1 cellular context compared by ENCODE assay signal in genomic region chr2:43520919-43521318, GRCh38.
TF ChIP-seq lines count a peak whose summit lies in the region.

No MANE protein-coding gene starts in this region.

TF ChIP-seq in HepG2, 621 proteins besides CTCF, POLR2A, EP300 and RAD21:
- TF ChIP-seq, protein P1, sequence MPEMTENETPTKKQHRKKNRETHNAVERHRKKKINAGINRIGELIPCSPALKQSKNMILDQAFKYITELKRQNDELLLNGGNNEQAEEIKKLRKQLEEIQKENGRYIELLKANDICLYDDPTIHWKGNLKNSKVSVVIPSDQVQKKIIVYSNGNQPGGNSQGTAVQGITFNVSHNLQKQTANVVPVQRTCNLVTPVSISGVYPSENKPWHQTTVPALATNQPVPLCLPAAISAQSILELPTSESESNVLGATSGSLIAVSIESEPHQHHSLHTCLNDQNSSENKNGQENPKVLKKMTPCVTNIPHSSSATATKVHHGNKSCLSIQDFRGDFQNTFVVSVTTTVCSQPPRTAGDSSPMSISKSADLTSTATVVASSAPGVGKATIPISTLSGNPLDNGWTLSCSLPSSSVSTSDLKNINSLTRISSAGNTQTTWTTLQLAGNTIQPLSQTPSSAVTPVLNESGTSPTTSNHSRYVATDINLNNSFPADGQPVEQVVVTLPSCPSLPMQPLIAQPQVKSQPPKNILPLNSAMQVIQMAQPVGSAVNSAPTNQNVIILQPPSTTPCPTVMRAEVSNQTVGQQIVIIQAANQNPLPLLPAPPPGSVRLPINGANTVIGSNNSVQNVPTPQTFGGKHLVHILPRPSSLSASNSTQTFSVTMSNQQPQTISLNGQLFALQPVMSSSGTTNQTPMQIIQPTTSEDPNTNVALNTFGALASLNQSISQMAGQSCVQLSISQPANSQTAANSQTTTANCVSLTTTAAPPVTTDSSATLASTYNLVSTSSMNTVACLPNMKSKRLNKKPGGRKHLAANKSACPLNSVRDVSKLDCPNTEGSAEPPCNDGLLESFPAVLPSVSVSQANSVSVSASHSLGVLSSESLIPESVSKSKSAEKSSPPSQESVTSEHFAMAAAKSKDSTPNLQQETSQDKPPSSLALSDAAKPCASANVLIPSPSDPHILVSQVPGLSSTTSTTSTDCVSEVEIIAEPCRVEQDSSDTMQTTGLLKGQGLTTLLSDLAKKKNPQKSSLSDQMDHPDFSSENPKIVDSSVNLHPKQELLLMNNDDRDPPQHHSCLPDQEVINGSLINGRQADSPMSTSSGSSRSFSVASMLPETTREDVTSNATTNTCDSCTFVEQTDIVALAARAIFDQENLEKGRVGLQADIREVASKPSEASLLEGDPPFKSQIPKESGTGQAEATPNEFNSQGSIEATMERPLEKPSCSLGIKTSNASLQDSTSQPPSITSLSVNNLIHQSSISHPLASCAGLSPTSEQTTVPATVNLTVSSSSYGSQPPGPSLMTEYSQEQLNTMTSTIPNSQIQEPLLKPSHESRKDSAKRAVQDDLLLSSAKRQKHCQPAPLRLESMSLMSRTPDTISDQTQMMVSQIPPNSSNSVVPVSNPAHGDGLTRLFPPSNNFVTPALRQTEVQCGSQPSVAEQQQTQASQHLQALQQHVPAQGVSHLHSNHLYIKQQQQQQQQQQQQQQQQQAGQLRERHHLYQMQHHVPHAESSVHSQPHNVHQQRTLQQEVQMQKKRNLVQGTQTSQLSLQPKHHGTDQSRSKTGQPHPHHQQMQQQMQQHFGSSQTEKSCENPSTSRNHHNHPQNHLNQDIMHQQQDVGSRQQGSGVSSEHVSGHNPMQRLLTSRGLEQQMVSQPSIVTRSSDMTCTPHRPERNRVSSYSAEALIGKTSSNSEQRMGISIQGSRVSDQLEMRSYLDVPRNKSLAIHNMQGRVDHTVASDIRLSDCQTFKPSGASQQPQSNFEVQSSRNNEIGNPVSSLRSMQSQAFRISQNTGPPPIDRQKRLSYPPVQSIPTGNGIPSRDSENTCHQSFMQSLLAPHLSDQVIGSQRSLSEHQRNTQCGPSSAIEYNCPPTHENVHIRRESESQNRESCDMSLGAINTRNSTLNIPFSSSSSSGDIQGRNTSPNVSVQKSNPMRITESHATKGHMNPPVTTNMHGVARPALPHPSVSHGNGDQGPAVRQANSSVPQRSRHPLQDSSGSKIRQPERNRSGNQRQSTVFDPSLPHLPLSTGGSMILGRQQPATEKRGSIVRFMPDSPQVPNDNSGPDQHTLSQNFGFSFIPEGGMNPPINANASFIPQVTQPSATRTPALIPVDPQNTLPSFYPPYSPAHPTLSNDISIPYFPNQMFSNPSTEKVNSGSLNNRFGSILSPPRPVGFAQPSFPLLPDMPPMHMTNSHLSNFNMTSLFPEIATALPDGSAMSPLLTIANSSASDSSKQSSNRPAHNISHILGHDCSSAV (CRISPR knock-in tag; IDR thresholded peaks at IDR 0.05; ENCODE audit: borderline replicate concordance): no peak
- TF ChIP-seq MNT (IDR thresholded peaks at IDR 0.05) (no peak), ZNF232 (CRISPR knock-in tag; IDR thresholded peaks at IDR 0.05; ENCODE audit: borderline replicate concordance) (no peak), DNMT1 (CRISPR knock-in tag; IDR thresholded peaks at IDR 0.05) (no peak), HDAC2 (CRISPR knock-in tag; IDR thresholded peaks at IDR 0.05) (no peak), GMEB2 (CRISPR knock-in tag; IDR thresholded peaks at IDR 0.05; ENCODE audit: low read depth) (no peak), ZNF790 (CRISPR knock-in tag; IDR thresholded peaks at IDR 0.05; ENCODE audit: borderline replicate concordance) (no peak), ZBTB8A (CRISPR knock-in tag; IDR thresholded peaks at IDR 0.05; ENCODE audit: borderline replicate concordance, low read depth) (no peak), ZNF496 (CRISPR knock-in tag; IDR thresholded peaks at IDR 0.05; ENCODE audit: insufficient replicate concordance) (no peak), PCBP2 (optimal IDR thresholded peaks at IDR 0.05; ENCODE audit: low read depth, low read length, poor library complexity, severe bottlenecking) (peak; percentile 93), JARID2 (CRISPR knock-in tag; IDR thresholded peaks at IDR 0.05; ENCODE audit: insufficient replicate concordance) (no peak), ZNF589 (CRISPR knock-in tag; conservative IDR thresholded peaks at IDR 0.05) (no peak), PCBP1 (IDR thresholded peaks at IDR 0.05; ENCODE audit: borderline replicate concordance, low read depth, low read length) (peak; percentile 82), THRA (CRISPR knock-in tag; IDR thresholded peaks at IDR 0.05; ENCODE audit: borderline replicate concordance) (no peak), ZNF354B (CRISPR knock-in tag; IDR thresholded peaks at IDR 0.05) (no peak), ZNF160 (CRISPR knock-in tag; IDR thresholded peaks at IDR 0.05) (no peak), EHMT2 (IDR thresholded peaks at IDR 0.05; ENCODE audit: borderline replicate concordance, low read depth, low read length) (no peak), NFIC (IDR thresholded peaks at IDR 0.05; ENCODE audit: low read length) (no peak), HNRNPK (IDR thresholded peaks at IDR 0.05; ENCODE audit: low read depth, low read length, poor library complexity, severe bottlenecking) (peak; percentile 85), NFE2L2 (IDR thresholded peaks at IDR 0.05; ENCODE audit: low read length) (no peak)
